In the genomic region with DNA sequence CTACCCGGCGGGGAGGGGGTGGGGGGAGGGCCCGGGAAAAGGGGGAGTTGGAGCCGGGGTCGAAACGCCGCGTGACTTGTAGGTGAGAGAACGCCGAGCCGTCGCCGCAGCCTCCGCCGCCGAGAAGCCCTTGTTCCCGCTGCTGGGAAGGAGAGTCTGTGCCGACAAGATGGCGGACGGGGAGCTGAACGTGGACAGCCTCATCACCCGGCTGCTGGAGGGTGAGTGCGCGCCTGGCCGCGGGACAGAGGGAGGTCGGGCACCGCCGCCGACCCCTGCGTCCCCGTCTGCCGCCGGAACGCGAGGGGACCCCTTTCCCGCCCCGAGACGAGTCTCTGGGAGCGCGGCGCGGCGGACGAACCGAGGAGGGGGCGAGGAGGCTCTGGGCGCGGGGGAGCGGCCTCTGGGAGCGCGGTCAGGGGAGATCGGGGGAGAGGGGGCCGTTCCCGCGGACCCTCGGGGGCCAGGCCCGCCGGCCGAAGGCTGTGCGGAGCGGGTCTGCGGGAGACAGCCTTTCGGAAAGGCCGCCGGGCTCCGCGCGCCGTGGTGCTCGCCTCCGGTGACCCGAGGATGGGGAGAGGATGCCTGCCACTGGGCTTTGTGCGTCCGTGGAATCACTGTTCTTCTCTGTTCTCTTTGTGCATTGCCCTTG, we compare ENCODE assay signal across 8 cellular contexts. TPM values are rescaled to one million over a fixed set of nuclear protein-coding genes. Genes with fewer than 3 reads are reported as not detected.
DNase-seq lines count a peak whose midpoint lies in the region; ATAC-seq and TF ChIP-seq lines count a peak whose summit lies in the region.

No MANE protein-coding gene starts in this region.

- H3K4me1 ChIP-seq in GM23338 (ENCODE audit: insufficient read depth) (peaks cover 19% of the 10 kb centered on the region), Loucy (ENCODE audit: insufficient read depth, low read length, poor library complexity, severe bottlenecking) (peaks cover 54% of the 10 kb centered on the region), foreskin keratinocyte (peaks cover 27% of the 10 kb centered on the region), neutrophil (ENCODE audit: control insufficient read depth in 1 of 2, insufficient read depth in 1 of 2, low read depth in 1 of 2, low read length in 1 of 2) (peaks cover 44 to 45% of the 10 kb centered on the region in 2 experiments)

- H3K9me3 Mint-ChIP-seq in GM23338 = no peaks in the 10 kb centered on the region
- H3K9me3 Mint-ChIP-seq in activated T-cell treated with anti-CD3 and anti-CD28 coated beads, Interleukin-2, amount 50 U/mL, for 72 hours = no peaks in the 10 kb centered on the region

- H3K4me3 Mint-ChIP-seq in GM23338 = peak overlapping the region; percentile 92
- H3K4me3 Mint-ChIP-seq in activated T-cell treated with anti-CD3 and anti-CD28 coated beads, Interleukin-2, amount 50 U/mL, for 72 hours = peak overlapping the region; percentile 95 to 100

- 0 out of 2 replicates have a peak, but pooled peaks cover 5% of the 10 kb centered on the region for H3K27me3 ChIP-seq in GM23338 (ENCODE audit: insufficient read depth)
- no peaks in the 10 kb centered on the region for H3K27me3 ChIP-seq in Loucy (ENCODE audit: insufficient read depth, low read length, poor library complexity, severe bottlenecking)
- no peaks in the 10 kb centered on the region for H3K27me3 ChIP-seq in foreskin keratinocyte
- no peaks in the 10 kb centered on the region for H3K27me3 ChIP-seq in neutrophil

- peaks cover 33% of the 10 kb centered on the region for H3K4me1 Mint-ChIP-seq in GM23338
- H3K4me1 Mint-ChIP-seq in activated T-cell treated with anti-CD3 and anti-CD28 coated beads, Interleukin-2, amount 50 U/mL, for 72 hours (ENCODE audit: low read depth) = peaks cover 63% of the 10 kb centered on the region

- ATAC-seq in GM23338 (peak; percentile 69), foreskin keratinocyte (peak; percentile 63)
- ATAC-seq in activated T-cell treated with anti-CD3 and anti-CD28 coated beads, Interleukin-2, amount 50 U/mL, for 72 hours (replicated peaks in 1 of 2) = peak; percentile 46 to 49

- peaks cover 27% of the 10 kb centered on the region for H4K20me1 ChIP-seq in GM23338 (replicated peaks; ENCODE audit: insufficient read depth)
- H4K20me1 ChIP-seq in Loucy (ENCODE audit: insufficient read depth, low read length, poor library complexity, severe bottlenecking) = peaks cover 46% of the 10 kb centered on the region

- H3K36me3 ChIP-seq in GM23338 (ENCODE audit: insufficient read depth) = no peaks in the 10 kb centered on the region
- no peaks in the 10 kb centered on the region for H3K36me3 ChIP-seq in Loucy (ENCODE audit: insufficient read depth, low read length)
- no peaks in the 10 kb centered on the region for H3K36me3 ChIP-seq in neutrophil

- H3K27me3 Mint-ChIP-seq in GM23338 (ENCODE audit: insufficient read depth, low read depth, poor library complexity) = peaks cover 13% of the 10 kb centered on the region
- H3K27me3 Mint-ChIP-seq in activated T-cell treated with anti-CD3 and anti-CD28 coated beads, Interleukin-2, amount 50 U/mL, for 72 hours (ENCODE audit: low read depth) = no peaks in the 10 kb centered on the region

- H3K36me3 Mint-ChIP-seq in GM23338 (ENCODE audit: low read depth) = peaks cover 4% of the 10 kb centered on the region; the same call in 1 of the 3 replicates
- peaks cover 2 to 9% of the 10 kb centered on the region in 2 donors for H3K36me3 Mint-ChIP-seq in activated T-cell treated with anti-CD3 and anti-CD28 coated beads, Interleukin-2, amount 50 U/mL, for 72 hours (ENCODE audit: insufficient read depth in 2 of 2)

- no peak for TF ChIP-seq CTCF in GM23338 (conservative IDR thresholded peaks at IDR 0.05; ENCODE audit: low read depth in 2 of 2)
- no peak for TF ChIP-seq CTCF in Loucy (conservative IDR thresholded peaks at IDR 0.05; ENCODE audit: low read length)
- no peak for TF ChIP-seq CTCF in foreskin keratinocyte (conservative IDR thresholded peaks at IDR 0.05)
- no peak for TF ChIP-seq CTCF in neutrophil (IDR thresholded peaks at IDR 0.05)

- H3K9ac ChIP-seq in Loucy (ENCODE audit: low read depth, low read length, poor library complexity, severe bottlenecking) = peak overlapping the region; percentile 95

- H3K9me3 ChIP-seq in Loucy (ENCODE audit: insufficient read depth, low read depth, low read length) = no peaks in the 10 kb centered on the region
- no peaks in the 10 kb centered on the region for H3K9me3 ChIP-seq in neutrophil

- peak; percentile 27 for DNase-seq in NK-92 treated with Interleukin-12 subunit alpha and Interleukin-12 subunit beta, amount 100 ng/mL, for 24 hours (lab: John Stamatoyannopoulos, UW)
- DNase-seq in NK-92 (lab: John Stamatoyannopoulos, UW; ENCODE audit: unreplicated experiment) (no peak), GM23338 (ENCODE audit: low spot score) (no peak), foreskin keratinocyte (no peak), AG08395 (ENCODE audit: low spot score) (no peak)
- peak; percentile 39 to 48 for DNase-seq in activated T-cell treated with anti-CD3 and anti-CD28 coated beads, Interleukin-2, amount 50 U/mL, for 72 hours

- H3K4me2 ChIP-seq in GM23338 (peak overlapping the region; percentile 93), Loucy (ENCODE audit: low read depth, low read length, poor library complexity, severe bottlenecking) (peak overlapping the region; percentile 82)

- H3F3A ChIP-seq in GM23338 (replicated peaks; ENCODE audit: low read depth) = no peaks in the 10 kb centered on the region
- H3F3A ChIP-seq in Loucy (ENCODE audit: low read depth) = no peaks in the 10 kb centered on the region

- no peaks in the 10 kb centered on the region for H3K9me2 ChIP-seq in GM23338 (ENCODE audit: insufficient read depth)
- H3K9me2 ChIP-seq in Loucy (replicated peaks; ENCODE audit: low read depth, low read length) = no peaks in the 10 kb centered on the region

- H2AFZ ChIP-seq in GM23338 = peak overlapping the region; percentile 23; the same call in 1 of the 2 replicates
- H2AFZ ChIP-seq in Loucy (ENCODE audit: low read length) = peak overlapping the region; percentile 59

- H3K4me3 ChIP-seq in GM23338 (peak overlapping the region; percentile 82), Loucy (ENCODE audit: low read length, poor library complexity, severe bottlenecking) (peak overlapping the region; percentile 87), neutrophil (ENCODE audit: low read depth in 1 of 2, low read length in 1 of 2) (peak overlapping the region; percentile 74 to 96)

- H3K79me2 ChIP-seq in GM23338 (replicated peaks; ENCODE audit: insufficient read depth) (peaks cover 52% of the 10 kb centered on the region), Loucy (ENCODE audit: insufficient read depth, low read length) (peaks cover 74% of the 10 kb centered on the region)

- H3K27ac ChIP-seq in GM23338 (ENCODE audit: low read depth) (peak overlapping the region; percentile 92), foreskin keratinocyte (peak overlapping the region; percentile 95), neutrophil (peak overlapping the region; percentile 99)

- H3K27ac Mint-ChIP-seq in GM23338 = peak overlapping the region; percentile 99
- H3K27ac Mint-ChIP-seq in activated T-cell treated with anti-CD3 and anti-CD28 coated beads, Interleukin-2, amount 50 U/mL, for 72 hours = peak overlapping the region; percentile 100

TF ChIP-seq in GM23338, 12 proteins besides CTCF, POLR2A, EP300 and RAD21 (continues in another document):
- TF ChIP-seq ETS1 (IDR thresholded peaks at IDR 0.05) = no peak
- no peak for TF ChIP-seq ZNF114 (CRISPR knock-in tag; IDR thresholded peaks at IDR 0.05)
- no peak for TF ChIP-seq ZNF331 (CRISPR knock-in tag; IDR thresholded peaks at IDR 0.05; ENCODE audit: low read depth)

RNA-seq across cellular contexts. Expression of gene PPP1CB, which starts 0.5 kb away (rescaled TPM):
- total RNA-seq in GM23338 (2014; rRNA removed; shearing (Covaris generic)) = 118 and 146 TPM in 2 replicates
- 90.7 and 103 TPM in 2 replicates for polyA plus RNA-seq in GM23338 (2016; fragmentation: Nextera tagmentation; extraction: Ambion mirVana)
- total RNA-seq in activated T-cell treated with anti-CD3 and anti-CD28 coated beads, Interleukin-2, amount 50 U/mL, for 72 hours = 100 to 1,000 TPM; 250 to 256 TPM
- total RNA-seq in foreskin keratinocyte = 145 and 162 TPM in 2 replicates
- 54.0 and 65.6 TPM in 2 replicates for polyA plus RNA-seq in foreskin keratinocyte

RNA-seq across cellular contexts. Expression of gene SPDYA, which starts 58.6 kb away (rescaled TPM):
- 0.12 and 0.42 TPM in 2 replicates for total RNA-seq in GM23338 (2014; rRNA removed; shearing (Covaris generic))
- polyA plus RNA-seq in GM23338 (2016; fragmentation: Nextera tagmentation; extraction: Ambion mirVana) = 2.8 and 4.0 TPM in 2 replicates
- 1 to 10 TPM; 1.1 to 1.5 TPM for total RNA-seq in activated T-cell treated with anti-CD3 and anti-CD28 coated beads, Interleukin-2, amount 50 U/mL, for 72 hours
- 0.35 and 0.41 TPM in 2 replicates for total RNA-seq in foreskin keratinocyte
- 0.03 TPM in 1 of 2 replicates, not detected in the other for polyA plus RNA-seq in foreskin keratinocyte

Comparison
In these comparisons a context has a peak if more than half of its experiments do, and no peak if none do; other contexts are left out.
1. DNase-seq: peak in NK-92 treated with Interleukin-12 subunit alpha and Interleukin-12 subunit beta, amount 100 ng/mL, for 24 hours (single experiment) and activated T-cell treated with anti-CD3 and anti-CD28 coated beads, Interleukin-2, amount 50 U/mL, for 72 hours (2 of 2); none in NK-92 (single experiment), GM23338 (single experiment), foreskin keratinocyte (0 of 2) and AG08395 (single experiment).
2. Peak in every context shown above with its lines, with median percentiles within 50 percentile points of each other: ATAC-seq, H3K27ac ChIP-seq and H3K4me3 ChIP-seq.